ENCODE assay signal across 22 cellular contexts in the genomic region with DNA sequence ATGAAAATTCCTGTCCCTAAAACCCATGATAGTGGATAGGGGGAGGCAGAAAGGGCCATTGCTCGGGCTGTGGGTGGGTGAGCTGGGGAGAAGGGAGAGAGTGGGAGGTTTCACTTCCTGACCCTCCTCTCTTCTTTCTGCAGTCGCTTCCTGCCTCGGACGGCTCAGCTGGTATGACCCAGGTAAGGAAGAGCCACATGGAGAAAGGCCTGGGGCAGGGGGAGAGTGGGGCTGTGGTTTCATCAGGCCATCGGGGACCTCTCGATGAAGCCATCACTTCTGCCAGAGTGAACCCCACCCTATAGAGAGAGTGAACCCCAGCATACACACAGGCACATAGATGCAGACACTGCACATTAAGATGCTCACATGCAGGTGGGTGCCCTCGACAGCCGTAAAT. TPM values are rescaled to one million over a fixed set of nuclear protein-coding genes. Genes with fewer than 3 reads are reported as not detected.
DNase-seq lines count a peak whose midpoint lies in the region; ATAC-seq, FAIRE-seq and TF ChIP-seq lines count a peak whose summit lies in the region.
"Had no signal": no experiment of that assay in that cellular context is flagged by ENCODE, and none has a peak within 500 bp of the region (broad histone marks: within the 10 kb centered on the region; RNA-seq: fewer than 3 reads in every experiment).

No MANE protein-coding gene starts in this region.

- H3K27ac Mint-ChIP-seq in activated naive CD8-positive, alpha-beta T cell treated with anti-CD3 and anti-CD28 coated beads, Interleukin-2, amount 50 U/mL, for 24 hours, result peak overlapping the region; percentile 83
- no peak overlapping the region for H3K27ac Mint-ChIP-seq in mesothelial cell of epicardium
- H3K27ac Mint-ChIP-seq: dendritic cell treated with granulocyte-macrophage colony-stimulating factor and Interleukin-4, amounts not matched to agents 40 ng/mL and 50 ng/mL, for 4 days had no signal

- no peaks in the 10 kb centered on the region for H3K27me3 ChIP-seq in RWPE2 (ENCODE audit: insufficient read depth, poor library complexity, severe bottlenecking)

- no peak for ATAC-seq in RWPE2 (ENCODE audit: low read depth)
- no peak for ATAC-seq in activated naive CD8-positive, alpha-beta T cell treated with anti-CD3 and anti-CD28 coated beads, Interleukin-2, amount 50 U/mL, for 24 hours

- no peak overlapping the region for H3K27ac ChIP-seq in RWPE2 (ENCODE audit: poor library complexity, severe bottlenecking)
- H3K27ac ChIP-seq: RWPE1, thoracic aorta had no signal

- H3K4me1 ChIP-seq in RWPE2 (ENCODE audit: insufficient read depth, poor library complexity, severe bottlenecking), result no peaks in the 10 kb centered on the region

- H3K4me3 Mint-ChIP-seq in activated naive CD8-positive, alpha-beta T cell treated with anti-CD3 and anti-CD28 coated beads, Interleukin-2, amount 50 U/mL, for 24 hours, result no peak overlapping the region
- H3K4me3 Mint-ChIP-seq in mesothelial cell of epicardium, result no peak overlapping the region
- H3K4me3 Mint-ChIP-seq: dendritic cell treated with granulocyte-macrophage colony-stimulating factor and Interleukin-4, amounts not matched to agents 40 ng/mL and 50 ng/mL, for 4 days had no signal

- peaks cover 90% of the 10 kb centered on the region for H3K4me1 Mint-ChIP-seq in activated naive CD8-positive, alpha-beta T cell treated with anti-CD3 and anti-CD28 coated beads, Interleukin-2, amount 50 U/mL, for 24 hours
- peaks cover 4% of the 10 kb centered on the region for H3K4me1 Mint-ChIP-seq in mesothelial cell of epicardium

- H3K36me3 ChIP-seq in RWPE2 (ENCODE audit: low read depth), result no peaks in the 10 kb centered on the region
- H3K36me3 ChIP-seq: thoracic aorta had no signal

- no peak overlapping the region for H3K4me3 ChIP-seq in RWPE2 (ENCODE audit: severe bottlenecking)
- H3K4me3 ChIP-seq: thoracic aorta had no signal

- no peak for TF ChIP-seq POLR2A in H54 (IDR thresholded peaks at IDR 0.05; ENCODE audit: low read depth, low read length)

- TF ChIP-seq CTCF in RWPE2 (IDR thresholded peaks at IDR 0.05; ENCODE audit: poor library complexity, severe bottlenecking) (no peak), mesothelial cell of epicardium (IDR thresholded peaks at IDR 0.05; ENCODE audit: unreplicated experiment) (no peak)

- H3K9me3 ChIP-seq in RWPE2 (ENCODE audit: severe bottlenecking), result no peaks in the 10 kb centered on the region
- H3K9me3 ChIP-seq: thoracic aorta had no signal

- H3K36me3 Mint-ChIP-seq in activated naive CD8-positive, alpha-beta T cell treated with anti-CD3 and anti-CD28 coated beads, Interleukin-2, amount 50 U/mL, for 24 hours (ENCODE audit: low read depth), result peaks cover 78% of the 10 kb centered on the region
- no peaks in the 10 kb centered on the region for H3K36me3 Mint-ChIP-seq in mesothelial cell of epicardium

- H3K9me3 Mint-ChIP-seq in activated naive CD8-positive, alpha-beta T cell treated with anti-CD3 and anti-CD28 coated beads, Interleukin-2, amount 50 U/mL, for 24 hours, result peaks cover 4% of the 10 kb centered on the region
- no peaks in the 10 kb centered on the region for H3K9me3 Mint-ChIP-seq in mesothelial cell of epicardium
- H3K9me3 Mint-ChIP-seq: dendritic cell treated with granulocyte-macrophage colony-stimulating factor and Interleukin-4, amounts not matched to agents 40 ng/mL and 50 ng/mL, for 4 days had no signal

- no peaks in the 10 kb centered on the region for H3K27me3 Mint-ChIP-seq in activated naive CD8-positive, alpha-beta T cell treated with anti-CD3 and anti-CD28 coated beads, Interleukin-2, amount 50 U/mL, for 24 hours
- no peaks in the 10 kb centered on the region for H3K27me3 Mint-ChIP-seq in mesothelial cell of epicardium (ENCODE audit: low read depth)

- no peak for FAIRE-seq in H54 (lab: Jason Lieb, UNC)
- FAIRE-seq: HTR-8/SVneo had no signal

- DNase-seq in stimulated activated CD4-positive, alpha-beta T cell treated with anti-CD3 and anti-CD28 coated beads, Interleukin-15, amount 100 ng/mL, for 24 hours, result peak; percentile 36
- DNase-seq in stimulated activated CD4-positive, alpha-beta T cell treated with anti-CD3 and anti-CD28 coated beads, Interleukin-1b, Interleukin-23, amount 100 ng/mL, for 48 hours, result no peak
- peak; percentile 9 for DNase-seq in RWPE2 (ENCODE audit: low spot score)
- DNase-seq in activated naive CD8-positive, alpha-beta T cell treated with anti-CD3 and anti-CD28 coated beads, Interleukin-2, amount 50 U/mL, for 24 hours, result no peak
- no peak for DNase-seq in H54 (ENCODE audit: insufficient read length, low spot score)
- no peak for DNase-seq in mesothelial cell of epicardium (ENCODE audit: low spot score in 2 of 2, unreplicated experiment in 2 of 2)
- no peak for DNase-seq in NCI-H2107 treated with DMSO at 0.1 percent for 48 hours (lab: John Stamatoyannopoulos, UW; ENCODE audit: unreplicated experiment)
- DNase-seq: DMS 273 treated with DMSO at 0.1 percent for 48 hours; GF-D8; GOT3; Kasumi-1; NCI-H1092; NCI-H2029; NCI-H446 treated with DMSO at 0.1 percent for 48 hours; occipital lobe; retina; stimulated activated CD4-positive, alpha-beta T cell treated with anti-CD3 and anti-CD28 coated beads, Interleukin-12 subunit alpha, Interleukin-12 subunit beta, amount 100 ng/mL, for 4 hours had no signal

RNA-seq across cellular contexts. Expression of gene CD5, which starts 12.6 kb away (rescaled TPM):
- not detected in 3 replicates for total RNA-seq in mesothelial cell of epicardium
- total RNA-seq: fibroblast of villous mesenchyme, occipital lobe had no signal

RNA-seq across cellular contexts. Expression of gene VPS37C, which starts 46.3 kb away (rescaled TPM):
- total RNA-seq in mesothelial cell of epicardium, result 24.8 to 29.1 TPM (median 26.5 TPM) in 3 replicates

Comparison
In these comparisons a context has a peak if more than half of its experiments do, and no peak if none do; other contexts are left out.
1. DNase-seq: peak in stimulated activated CD4-positive, alpha-beta T cell treated with anti-CD3 and anti-CD28 coated beads, Interleukin-15, amount 100 ng/mL, for 24 hours (single experiment) and RWPE2 (single experiment); none in stimulated activated CD4-positive, alpha-beta T cell treated with anti-CD3 and anti-CD28 coated beads, Interleukin-1b, Interleukin-23, amount 100 ng/mL, for 48 hours (single experiment), activated naive CD8-positive, alpha-beta T cell treated with anti-CD3 and anti-CD28 coated beads, Interleukin-2, amount 50 U/mL, for 24 hours (single experiment), H54 (single experiment), mesothelial cell of epicardium (0 of 2) and NCI-H2107 treated with DMSO at 0.1 percent for 48 hours (single experiment).